In genomic region chr3:129723558-129724324, GRCh38 we compare ENCODE assay signal across 1 cellular context.
TF ChIP-seq lines count a peak whose summit lies in the region.

No MANE protein-coding gene starts in this region.

TF ChIP-seq in GM23338, 12 proteins besides CTCF, POLR2A, EP300 and RAD21 (continued from another document):
- TF ChIP-seq ZNF462 (CRISPR knock-in tag; IDR thresholded peaks at IDR 0.05) = no peak
- TF ChIP-seq EZH2 (IDR thresholded peaks at IDR 0.05; ENCODE audit: low read depth, unreplicated experiment) = no peak
- TF ChIP-seq ZNF114 (CRISPR knock-in tag; IDR thresholded peaks at IDR 0.05) = no peak
- no peak for TF ChIP-seq STAT1 (IDR thresholded peaks at IDR 0.05; ENCODE audit: unreplicated experiment)
- no peak for TF ChIP-seq ZNF331 (CRISPR knock-in tag; IDR thresholded peaks at IDR 0.05; ENCODE audit: low read depth)
- TF ChIP-seq POLR2AphosphoS5 (IDR thresholded peaks at IDR 0.05; ENCODE audit: low read depth) = no peak
- no peak for TF ChIP-seq CREB1 (CRISPR knock-in tag; IDR thresholded peaks at IDR 0.05; ENCODE audit: low read depth)
- TF ChIP-seq EZH2phosphoT487 (IDR thresholded peaks at IDR 0.05; ENCODE audit: unreplicated experiment) = no peak
- no peak for TF ChIP-seq JUNB (IDR thresholded peaks at IDR 0.05; ENCODE audit: unreplicated experiment)
- no peak for TF ChIP-seq NANOG (IDR thresholded peaks at IDR 0.05; ENCODE audit: borderline replicate concordance)
